ENCODE assay signal across 8 cellular contexts in the genomic region with DNA sequence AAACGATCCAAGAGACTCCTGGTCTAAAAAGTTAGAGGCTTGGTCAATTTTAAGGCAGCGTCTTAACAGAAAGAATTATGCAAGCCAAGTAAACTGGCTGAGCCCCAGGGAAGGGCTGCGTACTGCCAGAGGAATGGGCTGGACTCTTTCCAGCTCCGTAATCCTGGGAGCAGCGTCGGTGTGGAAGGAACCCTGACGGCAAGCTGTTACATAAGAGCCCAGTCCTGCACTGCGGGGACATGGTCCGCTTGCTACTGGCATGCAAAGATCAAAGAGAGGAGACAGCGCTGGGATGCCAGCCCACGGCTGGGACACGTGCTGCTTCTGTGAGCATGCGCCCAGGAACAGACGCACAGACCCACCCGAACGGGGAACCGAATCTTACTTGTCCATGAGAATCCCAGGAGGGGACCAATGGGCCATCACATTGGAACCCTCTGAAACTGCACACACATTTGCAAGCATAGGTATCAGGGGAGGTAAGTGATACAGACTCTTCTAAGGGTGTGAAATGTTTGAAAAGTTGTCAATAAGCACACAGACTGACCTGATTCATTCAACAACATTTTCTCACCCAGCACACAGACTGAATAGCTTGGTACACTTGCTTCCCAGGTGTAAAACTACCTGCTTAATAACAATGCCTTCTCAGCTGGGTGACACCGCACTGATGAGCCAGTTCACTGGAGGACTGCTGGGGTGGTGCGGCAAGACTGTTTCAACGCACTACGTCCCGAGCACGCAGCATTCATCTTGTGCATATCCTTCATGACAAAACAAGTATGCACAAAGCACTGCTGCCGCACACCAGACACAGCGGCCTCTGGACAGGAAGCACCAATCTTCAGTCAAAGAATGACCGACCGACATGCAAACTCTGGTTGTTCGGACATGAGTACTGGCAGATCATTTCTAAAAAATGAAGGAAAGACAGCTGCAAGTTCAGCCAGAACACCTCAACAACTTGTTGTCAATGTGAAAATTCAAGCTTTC.
DNase-seq lines count a peak whose midpoint lies in the region; ATAC-seq and TF ChIP-seq lines count a peak whose summit lies in the region.

No MANE protein-coding gene starts in this region.

- ATAC-seq in WTC11 (no peak), HG03439 (IDR thresholded peaks at IDR 0.05; ENCODE audit: unreplicated experiment) (no peak), GM21381 (IDR thresholded peaks at IDR 0.05; ENCODE audit: unreplicated experiment) (no peak)

- H3K4me3 Mint-ChIP-seq in WTC11 (no peak overlapping the region), glutamatergic neuron (ENCODE audit: unreplicated experiment) (peak overlapping the region; percentile 68), progenitor cell of endocrine pancreas (ENCODE audit: low read depth) (no peak overlapping the region)

- H3K27ac Mint-ChIP-seq in WTC11 = peak overlapping the region; percentile 85
- H3K27ac Mint-ChIP-seq in glutamatergic neuron (ENCODE audit: unreplicated experiment) = peak overlapping the region; percentile 28
- H3K27ac Mint-ChIP-seq in progenitor cell of endocrine pancreas = peak overlapping the region; percentile 87

- H3K4me1 Mint-ChIP-seq in WTC11 (peaks cover 59% of the 10 kb centered on the region), glutamatergic neuron (ENCODE audit: low read depth, unreplicated experiment) (peaks cover 53% of the 10 kb centered on the region), progenitor cell of endocrine pancreas (ENCODE audit: low read depth) (peaks cover 13% of the 10 kb centered on the region)

- H3K4me1 ChIP-seq in HEK293 (ENCODE audit: control insufficient read depth, insufficient read depth, low read length) = peaks cover 10% of the 10 kb centered on the region

- POLR2A ChIA-PET in HEK293 (lab: Yijun Ruan, JAX) = no interaction called here
- POLR2A ChIA-PET in WTC11 (lab: Charles Lee) = no interaction called here

- H3K27me3 Mint-ChIP-seq in WTC11 (ENCODE audit: low read depth) = no peaks in the 10 kb centered on the region
- H3K27me3 Mint-ChIP-seq in glutamatergic neuron (ENCODE audit: unreplicated experiment) = peaks cover 13% of the 10 kb centered on the region
- no peaks in the 10 kb centered on the region for H3K27me3 Mint-ChIP-seq in progenitor cell of endocrine pancreas

- H3K4me3 ChIP-seq in HEK293 (ENCODE audit: low read depth, low read length) = no peak overlapping the region

- H3K9me3 Mint-ChIP-seq in WTC11 (no peaks in the 10 kb centered on the region), glutamatergic neuron (ENCODE audit: unreplicated experiment) (peaks cover 18% of the 10 kb centered on the region), progenitor cell of endocrine pancreas (ENCODE audit: low read depth) (no peaks in the 10 kb centered on the region)

- H3K36me3 Mint-ChIP-seq in WTC11 = no peaks in the 10 kb centered on the region; the same call in 1 of the 2 replicates
- no peaks in the 10 kb centered on the region for H3K36me3 Mint-ChIP-seq in glutamatergic neuron (ENCODE audit: unreplicated experiment)
- H3K36me3 Mint-ChIP-seq in progenitor cell of endocrine pancreas (ENCODE audit: insufficient read depth) = peaks cover 6% of the 10 kb centered on the region

- no peaks in the 10 kb centered on the region for H3K9me3 ChIP-seq in HEK293 (ENCODE audit: control insufficient read depth, insufficient read depth, low read depth, low read length)

- CTCF ChIA-PET in HEK293 (lab: Yijun Ruan, JAX) (interaction anchor here (2.2 kb wide), 1 partner anchor 106 kb away, joined by 5 read pairs; no protein-coding TSS in a partner anchor), WTC11 (lab: Charles Lee) (interaction anchor here (1.4 kb wide), 1 partner anchor 38 kb away, joined by 5 read pairs; no protein-coding TSS in a partner anchor)

- DNase-seq in WTC11 (ENCODE audit: low spot score) = no peak
- no peak for DNase-seq in glutamatergic neuron
- DNase-seq in progenitor cell of endocrine pancreas (ENCODE audit: low spot score, unreplicated experiment) = no peak
- no peak for DNase-seq in NCI-H146 treated with DMSO at 0.1 percent for 48 hours (lab: John Stamatoyannopoulos, UW; ENCODE audit: unreplicated experiment)
- DNase-seq in NCI-H774 (lab: John Stamatoyannopoulos, UW) = no peak

- TF ChIP-seq CTCF in HEK293 (tag by site-specific recombination; IDR thresholded peaks at IDR 0.05) (no peak), WTC11 (IDR thresholded peaks at IDR 0.05) (no peak), glutamatergic neuron (IDR thresholded peaks at IDR 0.05; ENCODE audit: partially characterized antibody, unreplicated experiment) (no peak), progenitor cell of endocrine pancreas (IDR thresholded peaks at IDR 0.05; ENCODE audit: unreplicated experiment) (no peak)

- H3K36me3 ChIP-seq in HEK293 (ENCODE audit: control insufficient read depth in 2 of 2, insufficient read depth in 1 of 2, low read length in 2 of 2) = peaks cover 0 to 16% of the 10 kb centered on the region in 2 experiments; a peak in 1 of 3 replicates

- H3K27ac ChIP-seq in HEK293 (ENCODE audit: extremely low read depth, low read depth, low read length) = no peak overlapping the region

TF ChIP-seq in HEK293, 187 proteins besides CTCF, POLR2A, EP300 and RAD21 (continues in another document):
- TF ChIP-seq, protein P1, sequence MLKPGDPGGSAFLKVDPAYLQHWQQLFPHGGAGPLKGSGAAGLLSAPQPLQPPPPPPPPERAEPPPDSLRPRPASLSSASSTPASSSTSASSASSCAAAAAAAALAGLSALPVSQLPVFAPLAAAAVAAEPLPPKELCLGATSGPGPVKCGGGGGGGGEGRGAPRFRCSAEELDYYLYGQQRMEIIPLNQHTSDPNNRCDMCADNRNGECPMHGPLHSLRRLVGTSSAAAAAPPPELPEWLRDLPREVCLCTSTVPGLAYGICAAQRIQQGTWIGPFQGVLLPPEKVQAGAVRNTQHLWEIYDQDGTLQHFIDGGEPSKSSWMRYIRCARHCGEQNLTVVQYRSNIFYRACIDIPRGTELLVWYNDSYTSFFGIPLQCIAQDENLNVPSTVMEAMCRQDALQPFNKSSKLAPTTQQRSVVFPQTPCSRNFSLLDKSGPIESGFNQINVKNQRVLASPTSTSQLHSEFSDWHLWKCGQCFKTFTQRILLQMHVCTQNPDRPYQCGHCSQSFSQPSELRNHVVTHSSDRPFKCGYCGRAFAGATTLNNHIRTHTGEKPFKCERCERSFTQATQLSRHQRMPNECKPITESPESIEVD (tag by site-specific recombination; IDR thresholded peaks at IDR 0.05) = no peak
- TF ChIP-seq ZBTB20 (tag by site-specific recombination; IDR thresholded peaks at IDR 0.05) (peak; percentile 73), ZNF660 (tag by site-specific recombination; IDR thresholded peaks at IDR 0.05) (peak; percentile 80; the same call in 1 of the 2 replicates), ZXDB (tag by site-specific recombination; IDR thresholded peaks at IDR 0.05) (peak; percentile 61; the same call in 1 of the 2 replicates), KLF16 (tag by site-specific recombination; IDR thresholded peaks at IDR 0.05) (0 out of 2 replicates have a peak, but pooled peaks have one; percentile 16), ZSCAN30 (tag by site-specific recombination; IDR thresholded peaks at IDR 0.05) (peak; percentile 40; the same call in 1 of the 2 replicates), FEZF1 (tag by site-specific recombination; IDR thresholded peaks at IDR 0.05) (peak; percentile 55), ZNF549 (tag by site-specific recombination; IDR thresholded peaks at IDR 0.05) (no peak), ZNF394 (tag by site-specific recombination; IDR thresholded peaks at IDR 0.05; ENCODE audit: borderline replicate concordance) (peak; percentile 66; the same call in 1 of the 2 replicates), MYNN (tag by site-specific recombination; IDR thresholded peaks at IDR 0.05; ENCODE audit: borderline replicate concordance) (peak; percentile 62; the same call in 1 of the 2 replicates)

TF ChIP-seq in WTC11, 78 proteins besides CTCF, POLR2A, EP300 and RAD21:
- peak; percentile 93 for TF ChIP-seq GABPB1 (CRISPR knock-in tag; IDR thresholded peaks at IDR 0.05)
- no peak for TF ChIP-seq CREM (CRISPR knock-in tag; IDR thresholded peaks at IDR 0.05)
- no peak for TF ChIP-seq NFE2L1 (CRISPR knock-in tag; IDR thresholded peaks at IDR 0.05)
- no peak for TF ChIP-seq RORB (CRISPR knock-in tag; IDR thresholded peaks at IDR 0.05)
- TF ChIP-seq GTF2I (CRISPR knock-in tag; conservative IDR thresholded peaks at IDR 0.05) = no peak

Comparison
In these comparisons a context has a peak if more than half of its experiments do, and no peak if none do; other contexts are left out.
1. H3K27ac Mint-ChIP-seq: peak in every context shown above with its lines; median percentile 87 in progenitor cell of endocrine pancreas; 85 in WTC11; 28 in glutamatergic neuron.